ENCODE assay signal across 3 cellular contexts in genomic region chr6:169881398-169881797, GRCh38.
A peak's percentile ranks its signal among the peaks of the same experiment; 100 is the strongest.
TF ChIP-seq lines count a peak whose summit lies in the region.

No MANE protein-coding gene starts in this region.

TF ChIP-seq in SK-N-SH, 30 proteins besides CTCF, POLR2A, EP300 and RAD21:
- TF ChIP-seq REST (IDR thresholded peaks at IDR 0.05; ENCODE audit: low read depth, low read length) (no peak), RCOR1 (IDR thresholded peaks at IDR 0.05; ENCODE audit: low read length) (no peak), USF2 (IDR thresholded peaks at IDR 0.05; ENCODE audit: borderline replicate concordance, low read depth, low read length) (no peak), MEF2A (IDR thresholded peaks at IDR 0.05; ENCODE audit: borderline replicate concordance, low read depth) (no peak)

TF ChIP-seq in SK-N-SH treated with all-trans-retinoic acid at 6 μM for 48 hours, 23 proteins besides CTCF, POLR2A, EP300 and RAD21 (continued from another document):
- TF ChIP-seq CSRNP3 (CRISPR knock-in tag; IDR thresholded peaks at IDR 0.05) (no peak), ZC3H10 (CRISPR knock-in tag; IDR thresholded peaks at IDR 0.05) (no peak), TSHZ2 (CRISPR knock-in tag; IDR thresholded peaks at IDR 0.05) (no peak), BACH2 (CRISPR knock-in tag; IDR thresholded peaks at IDR 0.05; ENCODE audit: borderline replicate concordance) (no peak), ESRRG (CRISPR knock-in tag; IDR thresholded peaks at IDR 0.05) (no peak), ZFP30 (CRISPR knock-in tag; IDR thresholded peaks at IDR 0.05) (no peak), ZNF565 (CRISPR knock-in tag; conservative IDR thresholded peaks at IDR 0.05; ENCODE audit: low read depth) (no peak), RARB (CRISPR knock-in tag; IDR thresholded peaks at IDR 0.05) (no peak), SNAI2 (CRISPR knock-in tag; IDR thresholded peaks at IDR 0.05) (no peak), ZNF70 (CRISPR knock-in tag; IDR thresholded peaks at IDR 0.05) (no peak), GLIS3 (CRISPR knock-in tag; IDR thresholded peaks at IDR 0.05) (no peak), PPARA (CRISPR knock-in tag; IDR thresholded peaks at IDR 0.05; ENCODE audit: borderline replicate concordance) (no peak), ZFP3 (CRISPR knock-in tag; IDR thresholded peaks at IDR 0.05) (no peak), CREB5 (CRISPR knock-in tag; IDR thresholded peaks at IDR 0.05; ENCODE audit: low read depth) (no peak), TCF4 (CRISPR knock-in tag; IDR thresholded peaks at IDR 0.05; ENCODE audit: borderline replicate concordance) (no peak)

TF ChIP-seq in HepG2, 621 proteins besides CTCF, POLR2A, EP300 and RAD21 (continued from another document):
- no peak for TF ChIP-seq PCBP2 (optimal IDR thresholded peaks at IDR 0.05; ENCODE audit: low read depth, low read length, poor library complexity, severe bottlenecking)
- TF ChIP-seq ZNF629 (CRISPR knock-in tag; conservative IDR thresholded peaks at IDR 0.05): peak; percentile 57
